In the genomic region with DNA sequence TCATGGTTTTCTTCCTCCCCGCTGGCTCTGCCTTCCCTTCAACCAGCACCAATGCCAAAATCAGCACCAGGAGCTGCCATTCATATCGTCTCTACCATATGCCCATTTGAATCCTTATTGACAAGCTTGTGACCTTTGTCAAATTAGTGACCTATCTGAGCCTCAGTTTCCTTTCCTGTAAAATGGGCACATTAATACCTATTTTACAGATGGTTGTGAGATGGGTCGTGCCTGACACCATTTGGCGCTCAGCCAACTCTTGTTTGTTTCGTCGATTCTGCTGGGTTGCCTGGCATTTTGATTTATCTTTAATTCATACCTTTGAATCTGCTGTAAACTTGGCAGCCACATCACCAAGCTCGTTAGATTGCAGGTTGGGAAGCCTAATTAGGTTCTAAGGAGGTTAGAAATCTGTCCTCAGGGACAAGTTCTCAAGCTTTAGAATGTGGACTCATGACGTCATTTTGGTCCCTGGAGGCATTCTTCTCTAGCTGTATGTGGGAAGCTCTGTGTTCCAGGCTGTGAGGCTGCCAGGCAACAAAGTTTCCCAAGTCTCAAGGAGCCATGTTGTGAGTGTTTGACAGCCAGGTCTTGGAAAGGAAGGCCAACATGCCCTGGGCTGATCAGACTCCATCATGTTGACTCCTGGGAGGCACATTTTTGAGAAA, we compare ENCODE assay signal across 1 cellular context.
A peak's percentile ranks its signal among the peaks of the same experiment; 100 is the strongest.
TF ChIP-seq lines count a peak whose summit lies in the region.

No MANE protein-coding gene starts in this region.

TF ChIP-seq in HEK293, 187 proteins besides CTCF, POLR2A, EP300 and RAD21 (continued from another document):
- TF ChIP-seq, protein P1, sequence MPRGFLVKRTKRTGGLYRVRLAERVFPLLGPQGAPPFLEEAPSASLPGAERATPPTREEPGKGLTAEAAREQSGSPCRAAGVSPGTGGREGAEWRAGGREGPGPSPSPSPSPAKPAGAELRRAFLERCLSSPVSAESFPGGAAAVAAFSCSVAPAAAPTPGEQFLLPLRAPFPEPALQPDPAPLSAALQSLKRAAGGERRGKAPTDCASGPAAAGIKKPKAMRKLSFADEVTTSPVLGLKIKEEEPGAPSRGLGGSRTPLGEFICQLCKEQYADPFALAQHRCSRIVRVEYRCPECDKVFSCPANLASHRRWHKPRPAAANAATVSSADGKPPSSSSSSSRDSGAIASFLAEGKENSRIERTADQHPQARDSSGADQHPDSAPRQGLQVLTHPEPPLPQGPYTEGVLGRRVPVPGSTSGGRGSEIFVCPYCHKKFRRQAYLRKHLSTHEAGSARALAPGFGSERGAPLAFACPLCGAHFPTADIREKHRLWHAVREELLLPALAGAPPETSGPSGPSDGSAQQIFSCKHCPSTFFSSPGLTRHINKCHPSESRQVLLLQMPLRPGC (tag by site-specific recombination; IDR thresholded peaks at IDR 0.05) = peak; percentile 47; the same call in 1 of the 2 replicates
- TF ChIP-seq, protein P2, sequence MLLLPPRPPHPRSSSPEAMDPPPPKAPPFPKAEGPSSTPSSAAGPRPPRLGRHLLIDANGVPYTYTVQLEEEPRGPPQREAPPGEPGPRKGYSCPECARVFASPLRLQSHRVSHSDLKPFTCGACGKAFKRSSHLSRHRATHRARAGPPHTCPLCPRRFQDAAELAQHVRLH (tag by site-specific recombination; IDR thresholded peaks at IDR 0.05) = 0 out of 2 replicates have a peak, but pooled peaks have one; percentile 10
- TF ChIP-seq ZFHX2 (tag by site-specific recombination; conservative IDR thresholded peaks at IDR 0.05) = no peak
- TF ChIP-seq REPIN1 (tag by site-specific recombination; IDR thresholded peaks at IDR 0.05; ENCODE audit: low read depth) = no peak
- no peak for TF ChIP-seq ZNF600 (tag by site-specific recombination; IDR thresholded peaks at IDR 0.05)
- no peak for TF ChIP-seq SCRT1 (tag by site-specific recombination; IDR thresholded peaks at IDR 0.05; ENCODE audit: borderline replicate concordance)
- TF ChIP-seq GLI2 (tag by site-specific recombination; IDR thresholded peaks at IDR 0.05; ENCODE audit: borderline replicate concordance, low read depth) = 0 out of 2 replicates have a peak, but pooled peaks have one; percentile 23
- TF ChIP-seq, protein P3, sequence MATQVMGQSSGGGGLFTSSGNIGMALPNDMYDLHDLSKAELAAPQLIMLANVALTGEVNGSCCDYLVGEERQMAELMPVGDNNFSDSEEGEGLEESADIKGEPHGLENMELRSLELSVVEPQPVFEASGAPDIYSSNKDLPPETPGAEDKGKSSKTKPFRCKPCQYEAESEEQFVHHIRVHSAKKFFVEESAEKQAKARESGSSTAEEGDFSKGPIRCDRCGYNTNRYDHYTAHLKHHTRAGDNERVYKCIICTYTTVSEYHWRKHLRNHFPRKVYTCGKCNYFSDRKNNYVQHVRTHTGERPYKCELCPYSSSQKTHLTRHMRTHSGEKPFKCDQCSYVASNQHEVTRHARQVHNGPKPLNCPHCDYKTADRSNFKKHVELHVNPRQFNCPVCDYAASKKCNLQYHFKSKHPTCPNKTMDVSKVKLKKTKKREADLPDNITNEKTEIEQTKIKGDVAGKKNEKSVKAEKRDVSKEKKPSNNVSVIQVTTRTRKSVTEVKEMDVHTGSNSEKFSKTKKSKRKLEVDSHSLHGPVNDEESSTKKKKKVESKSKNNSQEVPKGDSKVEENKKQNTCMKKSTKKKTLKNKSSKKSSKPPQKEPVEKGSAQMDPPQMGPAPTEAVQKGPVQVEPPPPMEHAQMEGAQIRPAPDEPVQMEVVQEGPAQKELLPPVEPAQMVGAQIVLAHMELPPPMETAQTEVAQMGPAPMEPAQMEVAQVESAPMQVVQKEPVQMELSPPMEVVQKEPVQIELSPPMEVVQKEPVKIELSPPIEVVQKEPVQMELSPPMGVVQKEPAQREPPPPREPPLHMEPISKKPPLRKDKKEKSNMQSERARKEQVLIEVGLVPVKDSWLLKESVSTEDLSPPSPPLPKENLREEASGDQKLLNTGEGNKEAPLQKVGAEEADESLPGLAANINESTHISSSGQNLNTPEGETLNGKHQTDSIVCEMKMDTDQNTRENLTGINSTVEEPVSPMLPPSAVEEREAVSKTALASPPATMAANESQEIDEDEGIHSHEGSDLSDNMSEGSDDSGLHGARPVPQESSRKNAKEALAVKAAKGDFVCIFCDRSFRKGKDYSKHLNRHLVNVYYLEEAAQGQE (tag by site-specific recombination; IDR thresholded peaks at IDR 0.05) = no peak
- no peak for TF ChIP-seq ZNF391 (tag by site-specific recombination; IDR thresholded peaks at IDR 0.05; ENCODE audit: borderline replicate concordance, low read depth)
- TF ChIP-seq ZNF776 (tag by site-specific recombination; IDR thresholded peaks at IDR 0.05; ENCODE audit: borderline replicate concordance) = no peak
- TF ChIP-seq ZBTB21 (tag by site-specific recombination; IDR thresholded peaks at IDR 0.05) = 0 out of 2 replicates have a peak, but pooled peaks have one; percentile 31
- TF ChIP-seq ZNF792 (tag by site-specific recombination; IDR thresholded peaks at IDR 0.05) = no peak
- no peak for TF ChIP-seq ZNF843 (tag by site-specific recombination; IDR thresholded peaks at IDR 0.05)
